Comparison of ENCODE assay signal across 15 cellular contexts in the genomic region with DNA sequence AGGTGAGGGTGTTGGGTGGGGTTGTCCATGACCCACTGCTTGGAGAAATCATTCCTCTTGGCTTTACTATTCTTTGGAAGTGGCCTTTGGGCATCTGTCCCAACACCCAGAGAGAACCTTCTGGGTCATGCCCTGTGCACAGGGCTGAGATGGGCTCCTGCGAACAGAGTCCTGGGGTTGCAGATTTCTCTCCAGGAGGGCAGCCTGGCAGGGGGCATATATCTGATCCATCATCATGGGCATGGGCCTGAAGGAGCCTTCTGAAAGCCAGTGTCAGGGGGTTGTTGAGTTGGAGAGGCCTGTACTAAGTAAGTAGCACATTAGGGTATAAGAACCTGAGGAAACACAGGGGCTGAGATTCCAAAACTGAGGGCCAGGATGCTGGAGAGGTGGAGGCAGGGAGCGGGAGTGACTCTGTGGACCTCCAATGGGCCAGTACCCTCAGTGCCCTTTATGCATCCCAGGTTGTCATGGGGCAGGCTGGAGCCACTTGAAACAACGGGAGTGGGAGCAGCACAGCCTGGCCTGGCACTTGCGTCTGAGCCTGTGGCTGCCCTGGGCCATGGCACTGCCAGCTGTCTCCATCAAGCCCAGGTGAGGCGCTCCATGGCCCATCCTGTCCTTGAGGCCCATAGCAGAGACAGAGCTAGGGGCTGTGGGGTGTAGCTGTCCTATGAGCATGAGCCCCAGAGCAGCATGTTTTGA.
"Had no signal": no experiment of that assay in that cellular context is flagged by ENCODE, and none has a peak within 500 bp of the region (broad histone marks: within the 10 kb centered on the region; RNA-seq: fewer than 3 reads in every experiment).

No MANE protein-coding gene starts in this region.

- H3K4me3 Mint-ChIP-seq: activated CD4-positive, alpha-beta T cell treated with anti-CD3 and anti-CD28 coated beads for 36 hours; activated naive CD4-positive, alpha-beta T cell treated with anti-CD3 and anti-CD28 coated beads, Interleukin-2, amount 50 U/mL, for 24 hours; activated T-helper 17 cell treated with anti-CD3 and anti-CD28 coated beads, Interleukin-2, amount 50 U/mL, for 72 hours; nephron; stimulated activated naive CD8-positive, alpha-beta T cell treated with anti-CD3 and anti-CD28 coated beads, Interleukin-15, amount 100 ng/mL, for 72 hours; type B pancreatic cell had no signal

- H3K27ac ChIP-seq: cardiac muscle cell, foreskin keratinocyte had no signal

- H3K36me3 ChIP-seq: cardiac muscle cell had no signal

- H3K27ac Mint-ChIP-seq: activated CD4-positive, alpha-beta T cell treated with anti-CD3 and anti-CD28 coated beads for 36 hours; activated naive CD4-positive, alpha-beta T cell treated with anti-CD3 and anti-CD28 coated beads, Interleukin-2, amount 50 U/mL, for 24 hours; activated T-helper 17 cell treated with anti-CD3 and anti-CD28 coated beads, Interleukin-2, amount 50 U/mL, for 72 hours; nephron had no signal

- H3K27me3 ChIP-seq: cardiac muscle cell, foreskin keratinocyte had no signal

- H3K4me3 ChIP-seq: cardiac muscle cell had no signal

- H3K36me3 Mint-ChIP-seq: activated naive CD4-positive, alpha-beta T cell treated with anti-CD3 and anti-CD28 coated beads, Interleukin-2, amount 50 U/mL, for 24 hours; type B pancreatic cell had no signal

- ATAC-seq: activated CD4-positive, alpha-beta T cell treated with anti-CD3 and anti-CD28 coated beads for 36 hours; activated T-helper 17 cell treated with anti-CD3 and anti-CD28 coated beads, Interleukin-2, amount 50 U/mL, for 72 hours; foreskin keratinocyte; stimulated activated naive CD8-positive, alpha-beta T cell treated with anti-CD3 and anti-CD28 coated beads, Interleukin-15, amount 100 ng/mL, for 72 hours had no signal

- H3K9me3 Mint-ChIP-seq: activated naive CD4-positive, alpha-beta T cell treated with anti-CD3 and anti-CD28 coated beads, Interleukin-2, amount 50 U/mL, for 24 hours; activated T-helper 17 cell treated with anti-CD3 and anti-CD28 coated beads, Interleukin-2, amount 50 U/mL, for 72 hours; nephron; stimulated activated naive CD8-positive, alpha-beta T cell treated with anti-CD3 and anti-CD28 coated beads, Interleukin-15, amount 100 ng/mL, for 72 hours; type B pancreatic cell had no signal

- H3K4me1 Mint-ChIP-seq: activated CD4-positive, alpha-beta T cell treated with anti-CD3 and anti-CD28 coated beads for 36 hours; activated naive CD4-positive, alpha-beta T cell treated with anti-CD3 and anti-CD28 coated beads, Interleukin-2, amount 50 U/mL, for 24 hours; activated T-helper 17 cell treated with anti-CD3 and anti-CD28 coated beads, Interleukin-2, amount 50 U/mL, for 72 hours; nephron; stimulated activated naive CD8-positive, alpha-beta T cell treated with anti-CD3 and anti-CD28 coated beads, Interleukin-15, amount 100 ng/mL, for 72 hours had no signal

- H3K27me3 Mint-ChIP-seq: activated CD4-positive, alpha-beta T cell treated with anti-CD3 and anti-CD28 coated beads for 36 hours; activated naive CD4-positive, alpha-beta T cell treated with anti-CD3 and anti-CD28 coated beads, Interleukin-2, amount 50 U/mL, for 24 hours; stimulated activated naive CD8-positive, alpha-beta T cell treated with anti-CD3 and anti-CD28 coated beads, Interleukin-15, amount 100 ng/mL, for 72 hours; type B pancreatic cell had no signal

- H3K4me1 ChIP-seq: foreskin keratinocyte had no signal

- DNase-seq: activated CD4-positive, alpha-beta T cell treated with anti-CD3 and anti-CD28 coated beads for 36 hours; activated CD4-positive, alpha-beta T cell treated with anti-CD3 and anti-CD28 coated beads, Interleukin-2, amount 50 U/mL, for 48 hours; foreskin keratinocyte; hippocampal formation; midbrain; nucleus accumbens; stimulated activated CD4-positive, alpha-beta T cell treated with anti-CD3 and anti-CD28 coated beads, Interleukin-4, amount 100 ng/mL, for 1 hour; stimulated activated naive CD8-positive, alpha-beta T cell treated with anti-CD3 and anti-CD28 coated beads, Interleukin-15, amount 100 ng/mL, for 72 hours; SW 1271; T-helper 2 cell had no signal
